ENCODE assay signal across 8 cellular contexts in genomic region chr10:77165445-77166316, GRCh38.
DNase-seq lines count a peak whose midpoint lies in the region; ATAC-seq and TF ChIP-seq lines count a peak whose summit lies in the region.

No MANE protein-coding gene starts in this region.

- no peaks in the 10 kb centered on the region for H3K4me1 Mint-ChIP-seq in CD8-positive, alpha-beta T cell (ENCODE audit: low read depth)

- no peaks in the 10 kb centered on the region for H3K79me2 ChIP-seq in hepatocyte

- H4K20me1 ChIP-seq in hepatocyte (ENCODE audit: insufficient read depth, poor library complexity, severe bottlenecking) = no peaks in the 10 kb centered on the region

- no peaks in the 10 kb centered on the region for H3K9me2 ChIP-seq in hepatocyte (replicated peaks; ENCODE audit: insufficient read depth)

- peak overlapping the region; percentile 52 for H3K4me3 Mint-ChIP-seq in CD8-positive, alpha-beta T cell

- 34% methylated on average over 16 of the region's 16 CpGs for WGBS in hepatocyte (ENCODE audit: low lambda C conversion rate, missing lambda C conversion rate)

- no peaks in the 10 kb centered on the region for H3K9me3 Mint-ChIP-seq in CD8-positive, alpha-beta T cell

- H3K4me1 ChIP-seq in CD8-positive, alpha-beta T cell (ENCODE audit: insufficient read depth, low read length) = no peaks in the 10 kb centered on the region
- H3K4me1 ChIP-seq in Panc1 (ENCODE audit: control insufficient read depth, insufficient read depth, low read length) (peaks cover 28% of the 10 kb centered on the region), hepatocyte (ENCODE audit: insufficient read depth) (peaks cover 12% of the 10 kb centered on the region)

- no peaks in the 10 kb centered on the region for H3K9me3 ChIP-seq in CD8-positive, alpha-beta T cell (ENCODE audit: low read length)
- H3K9me3 ChIP-seq in Panc1 (ENCODE audit: control insufficient read depth, insufficient read depth, low read depth, low read length) = no peaks in the 10 kb centered on the region
- no peaks in the 10 kb centered on the region for H3K9me3 ChIP-seq in hepatocyte (ENCODE audit: low read depth)

- in situ Hi-C loops in Panc1 (cut with HindIII; ENCODE audit: low pct_unique_long_range_greater_than_20kb, low sequenced_read_pairs) = no loop called here

- POLR2A ChIA-PET in CD8-positive, alpha-beta T cell (lab: Charles Lee) = no interaction called here
- POLR2A ChIA-PET in Panc1 (lab: Charles Lee) = interaction anchor here (0.6 kb wide), 1 partner anchor 9 kb away, joined by 3 read pairs; no protein-coding TSS in a partner anchor

- peak in 4 of 7 experiments; percentile 11 to 51 (median 24) for DNase-seq in CD8-positive, alpha-beta T cell
- DNase-seq in LHCN-M2 (ENCODE audit: low read depth) = peak; percentile 81
- DNase-seq in Panc1 (ENCODE audit: low read depth, low spot score) = peak; percentile 88
- DNase-seq in amniotic epithelial cell (ENCODE audit: low read depth) = peak; percentile 59
- peak; percentile 75 for DNase-seq in hepatocyte (ENCODE audit: low spot score)
- no peak for DNase-seq in retinal pigment epithelial cell (ENCODE audit: low read depth)
- DNase-seq in effector CD4-positive, alpha-beta T cell = no peak

- H3K27me3 ChIP-seq in CD8-positive, alpha-beta T cell (ENCODE audit: insufficient read depth, low read length) = peaks cover 3% of the 10 kb centered on the region
- no peaks in the 10 kb centered on the region for H3K27me3 ChIP-seq in Panc1 (ENCODE audit: control insufficient read depth, insufficient read depth, low read length)
- no peaks in the 10 kb centered on the region for H3K27me3 ChIP-seq in hepatocyte

- no peak overlapping the region for H3K27ac Mint-ChIP-seq in CD8-positive, alpha-beta T cell

- H3K4me3 ChIP-seq in CD8-positive, alpha-beta T cell (ENCODE audit: low read depth, low read length) = no peak overlapping the region
- H3K4me3 ChIP-seq in Panc1 (ENCODE audit: low read depth in 2 of 2, low read length in 2 of 2) (no peak overlapping the region), hepatocyte (no peak overlapping the region), retinal pigment epithelial cell (ENCODE audit: low read length) (no peak overlapping the region)

- no peaks in the 10 kb centered on the region for H3K36me3 ChIP-seq in CD8-positive, alpha-beta T cell (ENCODE audit: insufficient read depth, low read length)
- no peaks in the 10 kb centered on the region for H3K36me3 ChIP-seq in Panc1 (ENCODE audit: control insufficient read depth, insufficient read depth, low read length)
- H3K36me3 ChIP-seq in hepatocyte (replicated peaks; ENCODE audit: insufficient read depth, low read depth) = no peaks in the 10 kb centered on the region

- CTCF ChIA-PET in CD8-positive, alpha-beta T cell (lab: Charles Lee) = interaction anchor here (0.5 to 15.1 kb wide), 19 partner anchors 9 to 547 kb away, joined by 3 to 394 read pairs (median 5); no protein-coding TSS in a partner anchor
- CTCF ChIA-PET in Panc1 (lab: Charles Lee) = interaction anchor here (0.6 to 2.1 kb wide), 7 partner anchors 9 to 545 kb away, joined by 3 to 10 read pairs (median 5); no protein-coding TSS in a partner anchor

- no peak overlapping the region for H2AFZ ChIP-seq in hepatocyte

- no TSS peak for BruUV-seq in Panc1 (replicated peaks; lab: Mats Ljungman, UMichigan)

- H3K4me2 ChIP-seq in hepatocyte = peak overlapping the region; percentile 56

- peaks cover 18% of the 10 kb centered on the region for H3K27me3 Mint-ChIP-seq in CD8-positive, alpha-beta T cell (ENCODE audit: low read depth)

- intact Hi-C loops in CD8-positive, alpha-beta T cell (cut with DNase I, micrococcal nuclease) = loop anchor here (1.0 to 2.0 kb wide), 3 partner anchors 479 to 546 kb away; no protein-coding TSS in a partner anchor
- intact Hi-C loops in Panc1 (cut with micrococcal nuclease; ENCODE audit: unreplicated experiment) = loop anchor here (2.0 to 5.0 kb wide), 3 partner anchors 232 to 547 kb away; no protein-coding TSS in a partner anchor

- TF ChIP-seq CTCF in CD8-positive, alpha-beta T cell (IDR thresholded peaks at IDR 0.05) = peak; percentile 77
- TF ChIP-seq CTCF in Panc1 (IDR thresholded peaks at IDR 0.05) = no peak; the same call in 1 of the 2 replicates
- TF ChIP-seq CTCF in hepatocyte (IDR thresholded peaks at IDR 0.05; ENCODE audit: poor library complexity) = peak; percentile 76
- TF ChIP-seq CTCF in retinal pigment epithelial cell (conservative IDR thresholded peaks at IDR 0.05; ENCODE audit: low read depth, low read length) = peak; percentile 77

- no peaks in the 10 kb centered on the region for H3K36me3 Mint-ChIP-seq in CD8-positive, alpha-beta T cell

- H3K27ac ChIP-seq in CD8-positive, alpha-beta T cell (ENCODE audit: low read depth, low read length) = no peak overlapping the region
- H3K27ac ChIP-seq in Panc1 (ENCODE audit: low read length) = peak overlapping the region; percentile 0; the same call in 1 of the 2 replicates
- peak overlapping the region; percentile 60 for H3K27ac ChIP-seq in hepatocyte

- ATAC-seq in CD8-positive, alpha-beta T cell = peak; percentile 46
- ATAC-seq in GM19372 (IDR thresholded peaks at IDR 0.05; ENCODE audit: low read depth, unreplicated experiment) = peak; percentile 78
- ATAC-seq in Panc1 = peak; percentile 78

Comparison
In these comparisons a context has a peak if more than half of its experiments do, and no peak if none do; other contexts are left out.
1. DNase-seq: peak in CD8-positive, alpha-beta T cell (4 of 7), LHCN-M2 (single experiment), Panc1 (single experiment), amniotic epithelial cell (single experiment) and hepatocyte (single experiment); none in retinal pigment epithelial cell (single experiment) and effector CD4-positive, alpha-beta T cell (single experiment).
2. Peak in every context shown above with its lines, with median percentiles within 50 percentile points of each other: ATAC-seq.